Comparison of ENCODE assay signal across 8 cellular contexts in the genomic region with DNA sequence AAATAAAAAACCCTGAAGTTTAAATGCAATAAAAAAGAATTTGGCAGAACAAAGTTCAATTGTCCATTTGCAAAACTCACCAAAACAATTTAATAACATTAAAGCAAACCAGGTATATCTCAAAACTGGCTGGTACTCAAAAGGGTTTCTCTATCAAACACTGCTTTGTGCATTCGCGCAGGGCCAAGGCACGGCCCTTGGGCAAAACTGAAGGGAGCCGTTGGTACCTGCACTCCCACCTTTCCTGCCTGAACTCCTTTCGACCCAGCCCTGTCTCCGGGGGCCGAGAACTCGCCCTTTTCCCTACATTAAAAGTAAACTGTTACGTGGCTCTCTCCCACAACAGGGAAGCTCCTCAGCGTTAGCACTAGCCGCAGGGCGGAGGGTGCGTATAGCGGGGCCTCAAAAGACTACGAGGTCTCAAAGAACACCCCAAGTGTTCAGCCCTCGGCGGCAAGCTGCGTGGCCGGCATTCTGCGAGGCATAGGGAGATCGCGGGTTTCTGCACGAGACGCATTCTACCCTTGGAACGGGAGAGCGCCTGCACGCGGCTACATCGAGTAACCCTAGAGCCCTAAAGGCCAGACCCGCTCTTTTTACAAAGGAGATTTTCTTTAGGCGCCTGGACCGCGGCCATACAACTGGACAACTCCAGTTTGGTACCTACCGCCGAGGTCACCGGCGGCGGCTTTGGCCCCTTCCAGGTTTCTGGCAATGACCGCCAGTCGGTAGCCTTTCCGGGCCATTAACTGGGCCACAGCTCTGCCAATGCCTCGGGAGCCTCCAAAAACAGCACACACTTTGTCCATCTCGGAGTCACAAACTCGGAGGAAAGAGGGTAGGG. TPM values are rescaled to one million over a fixed set of nuclear protein-coding genes. Genes with fewer than 3 reads are reported as not detected.
DNase-seq lines count a peak whose midpoint lies in the region; ATAC-seq and TF ChIP-seq lines count a peak whose summit lies in the region.

No MANE protein-coding gene starts in this region.

- H3K4me3 Mint-ChIP-seq in activated CD8-positive, alpha-beta T cell treated with anti-CD3 and anti-CD28 coated beads for 36 hours = peak overlapping the region; percentile 85
- peak overlapping the region; percentile 85 for H3K4me3 Mint-ChIP-seq in endodermal cell

- H3K27ac ChIP-seq in A673 (ENCODE audit: low read depth, low read length, poor library complexity, severe bottlenecking) = peak overlapping the region; percentile 93
- H3K27ac ChIP-seq in endodermal cell (ENCODE audit: low read depth, low read length) = peak overlapping the region; percentile 85

- H3K27me3 Mint-ChIP-seq in activated CD8-positive, alpha-beta T cell treated with anti-CD3 and anti-CD28 coated beads for 36 hours = no peaks in the 10 kb centered on the region
- H3K27me3 Mint-ChIP-seq in endodermal cell (ENCODE audit: insufficient read depth) = peaks cover 5% of the 10 kb centered on the region

- peaks cover 7% of the 10 kb centered on the region for H3K36me3 Mint-ChIP-seq in activated CD8-positive, alpha-beta T cell treated with anti-CD3 and anti-CD28 coated beads for 36 hours (ENCODE audit: low read depth)
- peaks cover 1% of the 10 kb centered on the region for H3K36me3 Mint-ChIP-seq in endodermal cell (ENCODE audit: low read depth)

- WGBS in endodermal cell (ENCODE audit: insufficient coverage in 1 of 2, insufficient read length in 1 of 2), 2 experiments = 2 to 3% methylated on average over 23 to 44 of the region's 44 CpGs

- intact Hi-C loops in A673 (cut with micrococcal nuclease; ENCODE audit: unreplicated experiment) = loop anchor here (5.0 kb wide), 4 partner anchors 263 to 497 kb away; a partner anchor contains a TSS
- intact Hi-C loops in activated CD8-positive, alpha-beta T cell treated with anti-CD3 and anti-CD28 coated beads for 36 hours (cut with micrococcal nuclease) = loop anchor here (5.0 kb wide), 1 partner anchor 87 kb away; no protein-coding TSS in a partner anchor

- no peaks in the 10 kb centered on the region for H3K9me3 Mint-ChIP-seq in activated CD8-positive, alpha-beta T cell treated with anti-CD3 and anti-CD28 coated beads for 36 hours
- H3K9me3 Mint-ChIP-seq in endodermal cell = no peaks in the 10 kb centered on the region

- peak overlapping the region; percentile 92 for H3K9ac ChIP-seq in endodermal cell (ENCODE audit: extremely low read depth, low read length, poor library complexity, severe bottlenecking)

- peak; percentile 52 for TF ChIP-seq CTCF in A673 (conservative IDR thresholded peaks at IDR 0.05; ENCODE audit: low read depth, low read length)
- TF ChIP-seq CTCF in activated CD8-positive, alpha-beta T cell treated with anti-CD3 and anti-CD28 coated beads for 36 hours (IDR thresholded peaks at IDR 0.05) = no peak
- TF ChIP-seq CTCF in endodermal cell (conservative IDR thresholded peaks at IDR 0.05) = no peak

- peaks cover 14% of the 10 kb centered on the region for H3K4me1 ChIP-seq in A673 (ENCODE audit: insufficient read depth, low read length, poor library complexity, severe bottlenecking)
- peaks cover 7% of the 10 kb centered on the region for H3K4me1 ChIP-seq in endodermal cell (ENCODE audit: control insufficient read depth, insufficient read depth, low read length)

- H3K27ac Mint-ChIP-seq in activated CD8-positive, alpha-beta T cell treated with anti-CD3 and anti-CD28 coated beads for 36 hours = peak overlapping the region; percentile 87
- peak overlapping the region; percentile 97 for H3K27ac Mint-ChIP-seq in endodermal cell

- ATAC-seq in GM18511 (IDR thresholded peaks at IDR 0.05; ENCODE audit: unreplicated experiment) (peak; percentile 36), HG03066 (IDR thresholded peaks at IDR 0.05; ENCODE audit: low read depth, unreplicated experiment) (peak; percentile 31)
- ATAC-seq in activated CD8-positive, alpha-beta T cell treated with anti-CD3 and anti-CD28 coated beads for 36 hours = peak; percentile 28

- CTCF ChIA-PET in A673 (lab: Charles Lee) = interaction anchor here (0.7 to 1.0 kb wide), 9 partner anchors 10 to 648 kb away, joined by 3 to 10 read pairs (median 4); no protein-coding TSS in a partner anchor
- CTCF ChIA-PET in activated CD8-positive, alpha-beta T cell treated with anti-CD3 and anti-CD28 coated beads for 36 hours (lab: Charles Lee) = interaction anchor here (0.8 to 2.1 kb wide), 7 partner anchors 9 to 481 kb away, joined by 3 to 17 read pairs (median 4); no protein-coding TSS in a partner anchor

- DNase-seq in A673 (ENCODE audit: low spot score) (peak; percentile 74), NCI-H510A treated with DMSO at 0.1 percent for 48 hours (lab: John Stamatoyannopoulos, UW) (peak; percentile 23), endodermal cell (peak; percentile 82), midbrain (lab: John Stamatoyannopoulos, UW) (peak; percentile 79)
- DNase-seq in activated CD8-positive, alpha-beta T cell treated with anti-CD3 and anti-CD28 coated beads for 36 hours = peak; percentile 67
- DNase-seq in stimulated activated CD8-positive, alpha-beta memory T cell treated with anti-CD3 and anti-CD28 coated beads, Interleukin-2, amount 100 ng/mL, for 1 hour (ENCODE audit: low read depth in 2 of 2) = peak; percentile 17 to 38

- no peaks in the 10 kb centered on the region for H3K27me3 ChIP-seq in A673 (replicated peaks; ENCODE audit: insufficient read depth, low read depth, low read length, poor library complexity)
- no peaks in the 10 kb centered on the region for H3K27me3 ChIP-seq in endodermal cell (ENCODE audit: control insufficient read depth, insufficient read depth, low read length, poor library complexity, severe bottlenecking)

- H3K4me3 ChIP-seq in A673 (ENCODE audit: low read depth, low read length, poor library complexity, severe bottlenecking) = peak overlapping the region; percentile 77
- peak overlapping the region; percentile 94 for H3K4me3 ChIP-seq in endodermal cell (ENCODE audit: low read length)

- POLR2A ChIA-PET in A673 (lab: Charles Lee; ENCODE audit: low non-redundant PET) = interaction anchor here (0.7 to 0.9 kb wide), 3 partner anchors 16 to 613 kb away, joined by 5 to 11 read pairs (median 6); no protein-coding TSS in a partner anchor
- POLR2A ChIA-PET in activated CD8-positive, alpha-beta T cell treated with anti-CD3 and anti-CD28 coated beads for 36 hours (lab: Charles Lee) = interaction anchor here (0.9 to 1.1 kb wide), 2 partner anchors 9 kb away, joined by 3 read pairs; no protein-coding TSS in a partner anchor

- H3K4me1 Mint-ChIP-seq in activated CD8-positive, alpha-beta T cell treated with anti-CD3 and anti-CD28 coated beads for 36 hours (ENCODE audit: low read depth) = peaks cover 31% of the 10 kb centered on the region
- H3K4me1 Mint-ChIP-seq in endodermal cell = peaks cover 48% of the 10 kb centered on the region

- H3K9me3 ChIP-seq in A673 (ENCODE audit: low read depth, low read length, poor library complexity, severe bottlenecking) (no peaks in the 10 kb centered on the region), endodermal cell (ENCODE audit: control insufficient read depth, low read length) (no peaks in the 10 kb centered on the region)

- TSS peak; percentile 84 for BruUV-seq in A673 (replicated peaks; lab: Mats Ljungman, UMichigan)

- H3K36me3 ChIP-seq in A673 (ENCODE audit: insufficient read depth, low read length, poor library complexity, severe bottlenecking) = peaks cover 11% of the 10 kb centered on the region
- H3K36me3 ChIP-seq in endodermal cell (ENCODE audit: control insufficient read depth, insufficient read depth, low read length) = peaks cover 3% of the 10 kb centered on the region

RNA-seq across cellular contexts. Expression of a gene that starts 0.6 kb away (rescaled TPM):
- 31.4 and 31.6 TPM in 2 replicates for total RNA-seq in A673 (2021)
- 10 to 100 TPM; 25.8 to 26.8 TPM for total RNA-seq in activated CD8-positive, alpha-beta T cell treated with anti-CD3 and anti-CD28 coated beads for 36 hours
- total RNA-seq in endodermal cell = 10 to 100 TPM; 39.0 to 55.6 TPM
- polyA plus RNA-seq in endodermal cell (2013, experiment 1 of 2) = 26.1 TPM
- polyA plus RNA-seq in endodermal cell (2013, experiment 2 of 2) = 25.4 TPM

Comparison
In these comparisons a context has a peak if more than half of its experiments do, and no peak if none do; other contexts are left out.
1. Peak in every context shown above with its lines: DNase-seq, ATAC-seq, H3K4me3 ChIP-seq and H3K27ac ChIP-seq.
2. DNase-seq: peak in every context shown above with its lines; median percentile 82 in endodermal cell; 79 in midbrain; 74 in A673; 67 in activated CD8-positive, alpha-beta T cell treated with anti-CD3 and anti-CD28 coated beads for 36 hours; 28 in stimulated activated CD8-positive, alpha-beta memory T cell treated with anti-CD3 and anti-CD28 coated beads, Interleukin-2, amount 100 ng/mL, for 1 hour; 23 in NCI-H510A treated with DMSO at 0.1 percent for 48 hours.